Comparison of ENCODE assay signal across 8 cellular contexts in genomic region chr20:35446356-35447078, GRCh38. TPM values are rescaled to one million over a fixed set of nuclear protein-coding genes. Genes with fewer than 3 reads are reported as not detected.
DNase-seq lines count a peak whose midpoint lies in the region; ATAC-seq and TF ChIP-seq lines count a peak whose summit lies in the region.

No MANE protein-coding gene starts in this region.

- H3K9me2 ChIP-seq in Loucy (replicated peaks; ENCODE audit: low read depth, low read length): no peaks in the 10 kb centered on the region

- no peaks in the 10 kb centered on the region for H3K4me1 ChIP-seq in Loucy (ENCODE audit: insufficient read depth, low read length, poor library complexity, severe bottlenecking)

- H3K9ac ChIP-seq in Loucy (ENCODE audit: low read depth, low read length, poor library complexity, severe bottlenecking): peak overlapping the region; percentile 59

- CTCF ChIA-PET in CD4-positive, alpha-beta T cell (lab: Charles Lee): interaction anchor here (0.7 to 1.4 kb wide), 9 partner anchors 8 to 440 kb away, joined by 4 to 9 read pairs (median 5); partner anchors contain the start of gene GDF5

- H3K79me2 ChIP-seq in Loucy (ENCODE audit: insufficient read depth, low read length): no peaks in the 10 kb centered on the region

- H3K36me3 ChIP-seq in Loucy (ENCODE audit: insufficient read depth, low read length): no peaks in the 10 kb centered on the region

- peak overlapping the region; percentile 95 for H2AFZ ChIP-seq in Loucy (ENCODE audit: low read length)

- no peaks in the 10 kb centered on the region for H3K36me3 Mint-ChIP-seq in CD4-positive, alpha-beta T cell (ENCODE audit: low read depth)
- no peaks in the 10 kb centered on the region for H3K36me3 Mint-ChIP-seq in chondrocyte (ENCODE audit: low read depth)
- no peaks in the 10 kb centered on the region for H3K36me3 Mint-ChIP-seq in naive thymus-derived CD8-positive, alpha-beta T cell

- POLR2A ChIA-PET in CD4-positive, alpha-beta T cell (lab: Charles Lee): interaction anchor here (0.7 to 1.6 kb wide), 5 partner anchors 9 to 354 kb away, joined by 3 to 9 read pairs (median 4); partner anchors contain the start of genes CEP250, SPAG4 and UQCC1
- POLR2A ChIA-PET in naive thymus-derived CD8-positive, alpha-beta T cell (lab: Charles Lee): interaction anchor here (0.6 to 1.1 kb wide), 5 partner anchors 9 to 507 kb away, joined by 3 to 5 read pairs (median 4); partner anchors contain the start of genes GDF5 and SCAND1

- no peaks in the 10 kb centered on the region for H3K9me3 ChIP-seq in CD4-positive, alpha-beta T cell (ENCODE audit: control insufficient read depth, low read length)
- no peaks in the 10 kb centered on the region for H3K9me3 ChIP-seq in Loucy (ENCODE audit: insufficient read depth, low read depth, low read length)

- no peaks in the 10 kb centered on the region for H3F3A ChIP-seq in Loucy (ENCODE audit: low read depth)

- H3K27ac ChIP-seq in CD4-positive, alpha-beta T cell (ENCODE audit: low read depth, low read length): no peak overlapping the region

- intact Hi-C loops in CD4-positive, alpha-beta T cell (cut with DNase I, micrococcal nuclease): loop anchor here in 1 of 2 experiments (1.0 to 5.0 kb wide), 3 partner anchors 143 to 1454 kb away; partner anchors contain the start of gene RALY

- peak overlapping the region; percentile 75 for H3K4me2 ChIP-seq in Loucy (ENCODE audit: low read depth, low read length, poor library complexity, severe bottlenecking)

- no peaks in the 10 kb centered on the region for H3K9me3 Mint-ChIP-seq in CD4-positive, alpha-beta T cell
- no peaks in the 10 kb centered on the region for H3K9me3 Mint-ChIP-seq in chondrocyte (ENCODE audit: low read depth)
- no peaks in the 10 kb centered on the region for H3K9me3 Mint-ChIP-seq in naive thymus-derived CD8-positive, alpha-beta T cell

- peak; percentile 42 for ATAC-seq in CD4-positive, alpha-beta T cell (ENCODE audit: poor library complexity)
- peak; percentile 40 to 42 for ATAC-seq in naive thymus-derived CD8-positive, alpha-beta T cell
- ATAC-seq in HG03439 (IDR thresholded peaks at IDR 0.05; ENCODE audit: unreplicated experiment): no peak
- no peak for ATAC-seq in GM18517 (IDR thresholded peaks at IDR 0.05; ENCODE audit: unreplicated experiment)
- ATAC-seq in GM19463 (IDR thresholded peaks at IDR 0.05; ENCODE audit: unreplicated experiment): no peak

- no peak overlapping the region for H3K27ac Mint-ChIP-seq in CD4-positive, alpha-beta T cell
- H3K27ac Mint-ChIP-seq in chondrocyte (ENCODE audit: unreplicated experiment): no peak overlapping the region
- H3K27ac Mint-ChIP-seq in naive thymus-derived CD8-positive, alpha-beta T cell: peak overlapping the region in 3 of 10 donors; percentile 44 to 56 (median 56)

- no peak for TF ChIP-seq CTCF in CD4-positive, alpha-beta T cell (IDR thresholded peaks at IDR 0.05)
- TF ChIP-seq CTCF in Loucy (conservative IDR thresholded peaks at IDR 0.05; ENCODE audit: low read length) (no peak), chondrocyte (IDR thresholded peaks at IDR 0.05) (no peak)

- no peak for DNase-seq in CD4-positive, alpha-beta T cell
- DNase-seq in chondrocyte (ENCODE audit: low spot score) (no peak), NCI-H524 treated with DMSO at 0.1 percent for 48 hours (lab: John Stamatoyannopoulos, UW) (no peak)
- no peak for DNase-seq in naive thymus-derived CD8-positive, alpha-beta T cell

- H3K4me3 Mint-ChIP-seq in CD4-positive, alpha-beta T cell: peak overlapping the region; percentile 76
- peak overlapping the region; percentile 45 for H3K4me3 Mint-ChIP-seq in chondrocyte (ENCODE audit: unreplicated experiment)
- H3K4me3 Mint-ChIP-seq in naive thymus-derived CD8-positive, alpha-beta T cell: peak overlapping the region; percentile 59 to 91 (median 76)

- H4K20me1 ChIP-seq in Loucy (ENCODE audit: insufficient read depth, low read length, poor library complexity, severe bottlenecking): no peaks in the 10 kb centered on the region

- no peaks in the 10 kb centered on the region for H3K27me3 ChIP-seq in CD4-positive, alpha-beta T cell (ENCODE audit: control insufficient read depth, insufficient read depth, low read length)
- no peaks in the 10 kb centered on the region for H3K27me3 ChIP-seq in Loucy (ENCODE audit: insufficient read depth, low read length, poor library complexity, severe bottlenecking)

- peaks cover 4% of the 10 kb centered on the region for H3K4me1 Mint-ChIP-seq in CD4-positive, alpha-beta T cell (ENCODE audit: low read depth)
- H3K4me1 Mint-ChIP-seq in chondrocyte (ENCODE audit: low read depth): peaks cover 13% of the 10 kb centered on the region
- H3K4me1 Mint-ChIP-seq in naive thymus-derived CD8-positive, alpha-beta T cell: peaks cover 3 to 6% (median 5%) of the 10 kb centered on the region in 4 donors

- H3K4me3 ChIP-seq in Loucy (ENCODE audit: low read length, poor library complexity, severe bottlenecking): peak overlapping the region; percentile 71

- peaks cover 6% of the 10 kb centered on the region for H3K27me3 Mint-ChIP-seq in CD4-positive, alpha-beta T cell
- H3K27me3 Mint-ChIP-seq in chondrocyte (ENCODE audit: low read depth): no peaks in the 10 kb centered on the region
- peaks cover 1 to 10% (median 5%) of the 10 kb centered on the region in 5 donors for H3K27me3 Mint-ChIP-seq in naive thymus-derived CD8-positive, alpha-beta T cell

RNA-seq across cellular contexts. Expression of gene GDF5, which starts 8.5 kb away (rescaled TPM):
- not detected for total RNA-seq in CD4-positive, alpha-beta T cell
- 1.7 to 3.5 TPM (median 3.4 TPM) in 3 replicates for total RNA-seq in chondrocyte
- total RNA-seq in naive thymus-derived CD8-positive, alpha-beta T cell: not detected
- polyA plus RNA-seq in naive thymus-derived CD8-positive, alpha-beta T cell: not detected

RNA-seq across cellular contexts. Expression of gene CEP250, which starts 8.9 kb away (rescaled TPM):
- 10 to 100 TPM; 27.6 to 33.1 TPM for total RNA-seq in CD4-positive, alpha-beta T cell
- 33.1 to 43.6 TPM (median 38.4 TPM) in 3 replicates for total RNA-seq in chondrocyte
- total RNA-seq in naive thymus-derived CD8-positive, alpha-beta T cell: 10 to 100 TPM; 54.9 to 65.4 TPM
- polyA plus RNA-seq in naive thymus-derived CD8-positive, alpha-beta T cell: 10 to 100 TPM in 1 of 3 donors, 1 to 10 TPM in 2; 4.5 to 17.5 (median 6.0) TPM

RNA-seq across cellular contexts. Expression of gene UQCC1, which starts 34.7 kb away (rescaled TPM):
- total RNA-seq in CD4-positive, alpha-beta T cell: 10 to 100 TPM; 18.7 to 19.9 TPM
- total RNA-seq in chondrocyte: 30.4 to 42.5 TPM (median 31.7 TPM) in 3 replicates
- total RNA-seq in naive thymus-derived CD8-positive, alpha-beta T cell: 10 to 100 TPM; 54.3 to 57.0 TPM
- polyA plus RNA-seq in naive thymus-derived CD8-positive, alpha-beta T cell: 10 to 100 TPM in 2 of 3 donors, 1 to 10 TPM in 1; 9.6 to 17.5 (median 13.1) TPM

Comparison
In these comparisons a context has a peak if more than half of its experiments do, and no peak if none do; other contexts are left out.
1. ATAC-seq: peak in CD4-positive, alpha-beta T cell (single experiment) and naive thymus-derived CD8-positive, alpha-beta T cell (2 of 2); none in HG03439 (single experiment), GM18517 (single experiment) and GM19463 (single experiment).
2. Peak in every context shown above with its lines, with median percentiles within 50 percentile points of each other: H3K4me3 Mint-ChIP-seq.